11 cellular contexts compared by ENCODE assay signal in genomic region chr5:97475847-97476246, GRCh38.
"Had no signal": no experiment of that assay in that cellular context is flagged by ENCODE, and none has a peak within 500 bp of the region (broad histone marks: within the 10 kb centered on the region; RNA-seq: fewer than 3 reads in every experiment).

No MANE protein-coding gene starts in this region.

- DNase-seq: GM23248, GOT3, H7, H9, HCEC 1CT, HFFc6 had no signal

- H2AFZ ChIP-seq: GM23248, GM23338 had no signal

- FAIRE-seq: H1, H54 had no signal

- ATAC-seq: GM23338, HCT116 had no signal

- H3K36me3 ChIP-seq: HAP-1 had no signal

- H3K27ac Mint-ChIP-seq: GM23338, H9, HFFc6 had no signal

- H3K4me1 Mint-ChIP-seq: GM23338, H9 had no signal

- H3K27ac ChIP-seq: GM23248 had no signal

- H3K9ac ChIP-seq: GM23248 had no signal

- H3K4me3 ChIP-seq: GM23248, GM23338, HAP-1 had no signal

- H3K4me1 ChIP-seq: HAP-1 had no signal

- H3K9me3 ChIP-seq: HAP-1 had no signal

- H3K4me2 ChIP-seq: GM23338 had no signal

- H3K4me3 Mint-ChIP-seq: GM23338, H9, HFFc6 had no signal

- H3K9me3 Mint-ChIP-seq: H9, HFFc6 had no signal
